In genomic region chr5:88390007-88390385, GRCh38 we compare ENCODE assay signal across 32 cellular contexts.
DNase-seq lines count a peak whose midpoint lies in the region; ATAC-seq, FAIRE-seq and TF ChIP-seq lines count a peak whose summit lies in the region.
"Had no signal": no experiment of that assay in that cellular context is flagged by ENCODE, and none has a peak within 500 bp of the region (broad histone marks: within the 10 kb centered on the region; RNA-seq: fewer than 3 reads in every experiment).

No MANE protein-coding gene starts in this region.

- H3K27me3 ChIP-seq in H9 (ENCODE audit: insufficient read depth, low read length) (no peaks in the 10 kb centered on the region; the same call in 1 of the 2 replicates), small intestine (ENCODE audit: control insufficient read depth in 2 of 2, insufficient read depth in 2 of 2, low read length in 2 of 2) (peaks cover 0 to 1% of the 10 kb centered on the region in 2 donors)
- H3K27me3 ChIP-seq: BLaER1, ovary, right atrium auricular region, SJSA1, stomach had no signal

- H2BK120ac ChIP-seq in H9 (ENCODE audit: low read depth, low read length, poor library complexity, severe bottlenecking), result no peak overlapping the region

- H3T11ph ChIP-seq in H9 (ENCODE audit: low read length), result no peak overlapping the region

- no peak overlapping the region for H2BK15ac ChIP-seq in H9 (ENCODE audit: low read depth, low read length)

- H3K56ac ChIP-seq in H9 (ENCODE audit: insufficient read length, low read depth, low read length), result no peak overlapping the region

- H3K9ac ChIP-seq in H9 (ENCODE audit: extremely low read depth, insufficient read length, low read length), result no peak overlapping the region
- H3K9ac ChIP-seq: BLaER1 had no signal

- H4K91ac ChIP-seq in H9 (ENCODE audit: insufficient read length, low read depth, low read length), result no peak overlapping the region

- H4K5ac ChIP-seq in H9 (ENCODE audit: insufficient read length, low read depth, low read length), result no peak overlapping the region

- H2BK5ac ChIP-seq in H9 (ENCODE audit: insufficient read length, low read length), result no peak overlapping the region

- no peak overlapping the region for H2AK5ac ChIP-seq in H9 (ENCODE audit: insufficient read length, low read length)

- H3K9me3 ChIP-seq in H9 (ENCODE audit: control insufficient read depth, low read depth, low read length) (no peaks in the 10 kb centered on the region), small intestine (ENCODE audit: control insufficient read depth, low read depth) (no peaks in the 10 kb centered on the region)
- H3K9me3 ChIP-seq: BLaER1, ovary, right atrium auricular region, SJSA1, stomach had no signal

- DNase-seq in H9, result no peak
- no peak for DNase-seq in WTC11 (ENCODE audit: low spot score)
- DNase-seq in globus pallidus (ENCODE audit: low spot score), result peak; percentile 64
- peak; percentile 59 for DNase-seq in small intestine
- DNase-seq in T-helper 1 cell, result no peak
- DNase-seq in activated T-cell treated with anti-CD3 and anti-CD28 coated beads, Interleukin-2, amount 50 U/mL, for 4 hours, result no peak
- DNase-seq in DMS153 (lab: John Stamatoyannopoulos, UW), result no peak
- DNase-seq: activated CD8-positive, alpha-beta T cell treated with anti-CD3 and anti-CD28 coated beads for 36 hours; aorta; DMS79; glutamatergic neuron; HFFc6; islet precursor cell; left ventricle myocardium superior; naive B cell; NCI-H1092; NCI-H1694 treated with DMSO at 0.1 percent for 48 hours; NCI-H526; ovary; stimulated activated CD4-positive, alpha-beta T cell treated with anti-CD3 and anti-CD28 coated beads, Interleukin-2, amount 100 ng/mL, for 24 hours; stomach had no signal

- FAIRE-seq in small intestine (lab: Jason Lieb, UNC), result no peak
- FAIRE-seq: RCC 7860 had no signal

- H3K4ac ChIP-seq in H9 (ENCODE audit: low read depth, low read length), result no peak overlapping the region

- peak overlapping the region; percentile 50 to 99 (median 98); a peak in 6 of 7 replicates for H3K27ac Mint-ChIP-seq in H9
- H3K27ac Mint-ChIP-seq in WTC11, result peak overlapping the region; percentile 26
- H3K27ac Mint-ChIP-seq: activated CD8-positive, alpha-beta T cell treated with anti-CD3 and anti-CD28 coated beads for 36 hours; activated naive CD4-positive, alpha-beta T cell treated with anti-CD3 and anti-CD28 coated beads, Interleukin-2, amount 50 U/mL, for 72 hours; activated T-helper 2 cell treated with anti-CD3 and anti-CD28 coated beads, Interferon-gamma antibody, Interleukin-2, Interleukin-4, amounts not matched to agents 10 μg/mL and 5 μg/mL and 100 μg/mL, durations not matched to agents 14 hours and 24 hours and 36 hours; HFFc6; mesothelial cell of epicardium; naive B cell; type B pancreatic cell had no signal

- no peaks in the 10 kb centered on the region for H3K9me3 Mint-ChIP-seq in H9
- H3K9me3 Mint-ChIP-seq in WTC11, result no peaks in the 10 kb centered on the region
- no peaks in the 10 kb centered on the region for H3K9me3 Mint-ChIP-seq in activated T-cell treated with anti-CD3 and anti-CD28 coated beads, Interleukin-2, amount 50 U/mL, for 4 hours
- H3K9me3 Mint-ChIP-seq: activated CD8-positive, alpha-beta T cell treated with anti-CD3 and anti-CD28 coated beads for 36 hours; activated naive CD4-positive, alpha-beta T cell treated with anti-CD3 and anti-CD28 coated beads, Interleukin-2, amount 50 U/mL, for 72 hours; activated T-helper 2 cell treated with anti-CD3 and anti-CD28 coated beads, Interferon-gamma antibody, Interleukin-2, Interleukin-4, amounts not matched to agents 10 μg/mL and 5 μg/mL and 100 μg/mL, durations not matched to agents 14 hours and 24 hours and 36 hours; central memory CD8-positive, alpha-beta T cell; mesothelial cell of epicardium; type B pancreatic cell had no signal

- H3K4me2 ChIP-seq in H9 (ENCODE audit: insufficient read depth, insufficient read length, low read length), result no peak overlapping the region
- H3K4me2 ChIP-seq: BLaER1 had no signal

- H3K27me3 Mint-ChIP-seq in H9 (ENCODE audit: low read depth) (no peaks in the 10 kb centered on the region), WTC11 (ENCODE audit: low read depth) (no peaks in the 10 kb centered on the region)
- peaks cover 14% of the 10 kb centered on the region for H3K27me3 Mint-ChIP-seq in activated T-cell treated with anti-CD3 and anti-CD28 coated beads, Interleukin-2, amount 50 U/mL, for 4 hours (ENCODE audit: low read depth)

- H3K79me2 ChIP-seq in H9 (ENCODE audit: insufficient read depth, low read length), result no peaks in the 10 kb centered on the region

- no peak for TF ChIP-seq CTCF in H9 (conservative IDR thresholded peaks at IDR 0.05)
- TF ChIP-seq CTCF in WTC11 (IDR thresholded peaks at IDR 0.05), result no peak

- no peaks in the 10 kb centered on the region for H3K23me2 ChIP-seq in H9 (ENCODE audit: insufficient read length, low read depth, low read length, poor library complexity, severe bottlenecking)

- H3K4me1 ChIP-seq in H9 (ENCODE audit: insufficient read depth, low read length) (peaks cover 30% of the 10 kb centered on the region), small intestine (ENCODE audit: control insufficient read depth in 2 of 2, insufficient read depth in 1 of 2, low read depth in 1 of 2, low read length in 1 of 2) (no peaks in the 10 kb centered on the region)
- H3K4me1 ChIP-seq: BLaER1, right atrium auricular region, SJSA1, stomach had no signal

- H3K23ac ChIP-seq in H9 (ENCODE audit: insufficient read length, low read depth, low read length), result no peak overlapping the region

- H3K36me3 ChIP-seq in small intestine (ENCODE audit: control insufficient read depth in 2 of 2, insufficient read depth in 2 of 2, low read length in 2 of 2), result no peaks in the 10 kb centered on the region
- H3K36me3 ChIP-seq: BLaER1, ovary, right atrium auricular region, SJSA1, stomach had no signal

- H3K4me1 Mint-ChIP-seq in H9, result peaks cover 66 to 80% of the 10 kb centered on the region in 2 experiments
- H3K4me1 Mint-ChIP-seq in WTC11, result peaks cover 78% of the 10 kb centered on the region
- H3K4me1 Mint-ChIP-seq in activated T-cell treated with anti-CD3 and anti-CD28 coated beads, Interleukin-2, amount 50 U/mL, for 4 hours (ENCODE audit: low read depth), result no peaks in the 10 kb centered on the region
- H3K4me1 Mint-ChIP-seq: central memory CD8-positive, alpha-beta T cell; naive B cell had no signal

- CTCF ChIA-PET in WTC11 (lab: Charles Lee), result no interaction called here

- no peaks in the 10 kb centered on the region for H3K79me1 ChIP-seq in H9 (ENCODE audit: insufficient read depth, low read depth, low read length, poor library complexity, severe bottlenecking)

- ATAC-seq in WTC11 (no peak), HG02870 (IDR thresholded peaks at IDR 0.05; ENCODE audit: unreplicated experiment) (no peak)
- ATAC-seq in activated T-cell treated with anti-CD3 and anti-CD28 coated beads, Interleukin-2, amount 50 U/mL, for 4 hours, result no peak
- ATAC-seq: activated CD4-positive, CD25-positive, alpha-beta regulatory T cell treated with anti-CD3 and anti-CD28 coated beads, Interleukin-2, amount 50 U/mL, for 24 hours; activated CD8-positive, alpha-beta T cell treated with anti-CD3 and anti-CD28 coated beads for 36 hours; activated naive CD4-positive, alpha-beta T cell treated with anti-CD3 and anti-CD28 coated beads, Interleukin-2, amount 50 U/mL, for 72 hours; left ventricle myocardium superior had no signal

- WGBS in H9 (ENCODE audit: extremely low coverage, insufficient read length, low lambda C conversion rate), result no CpG with 5 or more reads among the region's 4 CpGs
- WGBS in small intestine, 3 donors, result 7 to 41% (median 22%) methylated on average over 4 of the region's 4 CpGs

- no peak overlapping the region for H4K8ac ChIP-seq in H9 (replicated peaks; ENCODE audit: insufficient read length, low read depth, low read length)

- no peaks in the 10 kb centered on the region for H4K20me1 ChIP-seq in H9 (ENCODE audit: control insufficient read depth, insufficient read depth, insufficient read length)
- H4K20me1 ChIP-seq: BLaER1 had no signal

- H3K14ac ChIP-seq in H9 (ENCODE audit: insufficient read depth, low read length), result no peak overlapping the region

- no peak overlapping the region for H3K18ac ChIP-seq in H9 (ENCODE audit: insufficient read length, low read depth, low read length)

- no peak overlapping the region for H2BK20ac ChIP-seq in H9 (ENCODE audit: low read depth, low read length, poor library complexity, severe bottlenecking)

- no peak overlapping the region for H3K4me3 ChIP-seq in small intestine (ENCODE audit: low read depth in 1 of 2, low read length in 2 of 2)
- H3K4me3 ChIP-seq: BLaER1, ovary, right atrium auricular region, SJSA1, stomach had no signal

- POLR2A ChIA-PET in WTC11 (lab: Charles Lee), result interaction anchor here (0.6 to 1.1 kb wide), 2 partner anchors 154 to 601 kb away, joined by 3 to 7 read pairs; no protein-coding TSS in a partner anchor

- H3K27ac ChIP-seq in H9 (ENCODE audit: insufficient read length, low read depth, low read length), result no peak overlapping the region
- H3K27ac ChIP-seq in small intestine (ENCODE audit: low read depth in 1 of 2, low read length in 1 of 2), result no peak overlapping the region
- H3K27ac ChIP-seq: BLaER1, ovary, right atrium auricular region, SJSA1, stomach had no signal

- no peak overlapping the region for H2BK12ac ChIP-seq in H9 (ENCODE audit: insufficient read length, low read depth, low read length)

- no peaks in the 10 kb centered on the region for H3K36me3 Mint-ChIP-seq in H9 (ENCODE audit: insufficient read depth in 1 of 3, low read depth in 3 of 3)
- H3K36me3 Mint-ChIP-seq in WTC11, result no peaks in the 10 kb centered on the region
- no peaks in the 10 kb centered on the region for H3K36me3 Mint-ChIP-seq in activated T-cell treated with anti-CD3 and anti-CD28 coated beads, Interleukin-2, amount 50 U/mL, for 4 hours (ENCODE audit: insufficient read depth)
- H3K36me3 Mint-ChIP-seq: activated naive CD4-positive, alpha-beta T cell treated with anti-CD3 and anti-CD28 coated beads, Interleukin-2, amount 50 U/mL, for 72 hours; mesothelial cell of epicardium; type B pancreatic cell had no signal

- H2AFZ ChIP-seq in H9 (ENCODE audit: low read length), result no peak overlapping the region

- H3K4me3 Mint-ChIP-seq in H9, result peak overlapping the region in 1 of 2 experiments; percentile 39; a peak in 2 of 5 replicates
- no peak overlapping the region for H3K4me3 Mint-ChIP-seq in WTC11
- H3K4me3 Mint-ChIP-seq in activated T-cell treated with anti-CD3 and anti-CD28 coated beads, Interleukin-2, amount 50 U/mL, for 4 hours, result no peak overlapping the region
- H3K4me3 Mint-ChIP-seq: activated CD8-positive, alpha-beta T cell treated with anti-CD3 and anti-CD28 coated beads for 36 hours; central memory CD8-positive, alpha-beta T cell; HFFc6; mesothelial cell of epicardium; naive B cell; type B pancreatic cell had no signal

Comparison
In these comparisons a context has a peak if more than half of its experiments do, and no peak if none do; other contexts are left out.
1. DNase-seq: peak in globus pallidus (single experiment) and small intestine (single experiment); none in H9 (single experiment), WTC11 (single experiment), T-helper 1 cell (0 of 5), activated T-cell treated with anti-CD3 and anti-CD28 coated beads, Interleukin-2, amount 50 U/mL, for 4 hours (single experiment) and DMS153 (single experiment).